Comparison of ENCODE assay signal across 17 cellular contexts in the genomic region with DNA sequence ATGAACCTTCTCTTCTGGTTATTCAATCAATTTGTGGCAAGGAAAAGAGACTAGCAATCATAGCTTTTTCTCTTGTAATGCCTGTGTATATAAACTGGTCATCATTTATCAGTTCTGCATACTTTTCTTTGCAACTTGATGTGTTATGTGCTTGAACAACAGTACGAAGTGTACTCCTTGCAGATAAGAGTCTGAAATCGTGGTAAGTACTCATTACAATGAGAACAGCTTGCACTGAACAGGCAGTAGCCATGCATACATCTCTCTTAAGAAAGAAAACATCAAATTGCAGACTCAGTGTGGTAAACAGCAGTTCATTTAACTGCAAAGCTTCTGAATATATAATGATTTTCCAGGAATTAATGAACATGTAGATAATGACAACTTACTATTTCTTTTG.
DNase-seq lines count a peak whose midpoint lies in the region; ATAC-seq and TF ChIP-seq lines count a peak whose summit lies in the region.
"Had no signal": no experiment of that assay in that cellular context is flagged by ENCODE, and none has a peak within 500 bp of the region (broad histone marks: within the 10 kb centered on the region; RNA-seq: fewer than 3 reads in every experiment).

No MANE protein-coding gene starts in this region.

- H3K9me3 ChIP-seq in right atrium auricular region (no peaks in the 10 kb centered on the region), neural progenitor cell (ENCODE audit: low read depth) (no peaks in the 10 kb centered on the region)
- H3K9me3 ChIP-seq: BLaER1 had no signal

- H3K27ac ChIP-seq in right atrium auricular region (peak overlapping the region in 1 of 2 donors; percentile 24), neural progenitor cell (no peak overlapping the region)
- H3K27ac ChIP-seq: BLaER1, HL-60 had no signal

- DNase-seq in Right ventricle myocardium superior (no peak), right atrium auricular region (ENCODE audit: low spot score) (no peak), left ventricle myocardium superior (no peak), neural progenitor cell (ENCODE audit: low spot score) (no peak), chondrocyte (ENCODE audit: low spot score) (no peak), iPS-NIHi11 (ENCODE audit: low spot score) (no peak)
- DNase-seq in activated CD4-positive, alpha-beta memory T cell treated with anti-CD3 and anti-CD28 coated beads for 36 hours, result no peak
- DNase-seq: 8988T; AML-193; Calu3; CD8-positive, alpha-beta memory T cell; DMS79; HCEC 1CT; HFFc6 had no signal

- intact Hi-C loops in Right ventricle myocardium superior (cut with DNase I), result no loop called here
- intact Hi-C loops in left ventricle myocardium superior (cut with micrococcal nuclease), result no loop called here
- intact Hi-C loops in activated CD4-positive, alpha-beta memory T cell treated with anti-CD3 and anti-CD28 coated beads for 36 hours (cut with micrococcal nuclease), result no loop called here

- H2AFZ ChIP-seq in neural progenitor cell (replicated peaks), result no peak overlapping the region

- TF ChIP-seq CTCF in right atrium auricular region (IDR thresholded peaks at IDR 0.05) (no peak), neural progenitor cell (IDR thresholded peaks at IDR 0.05) (no peak), chondrocyte (IDR thresholded peaks at IDR 0.05) (no peak)

- no peaks in the 10 kb centered on the region for H3K27me3 ChIP-seq in right atrium auricular region
- H3K27me3 ChIP-seq in neural progenitor cell, result no peaks in the 10 kb centered on the region
- H3K27me3 ChIP-seq: BLaER1 had no signal

- no peak overlapping the region for H3K4me3 Mint-ChIP-seq in neural progenitor cell
- no peak overlapping the region for H3K4me3 Mint-ChIP-seq in activated CD4-positive, alpha-beta memory T cell treated with anti-CD3 and anti-CD28 coated beads for 36 hours
- no peak overlapping the region for H3K4me3 Mint-ChIP-seq in chondrocyte (ENCODE audit: unreplicated experiment)
- H3K4me3 Mint-ChIP-seq: CD8-positive, alpha-beta memory T cell; HFFc6 had no signal

- H3K36me3 ChIP-seq in right atrium auricular region (no peaks in the 10 kb centered on the region), neural progenitor cell (no peaks in the 10 kb centered on the region)
- H3K36me3 ChIP-seq: BLaER1 had no signal

- H3K9ac ChIP-seq in neural progenitor cell, result no peak overlapping the region
- H3K9ac ChIP-seq: BLaER1 had no signal

- H3F3A ChIP-seq in neural progenitor cell (ENCODE audit: low read depth), result peaks cover 40% of the 10 kb centered on the region

- H3K36me3 Mint-ChIP-seq in neural progenitor cell, result peaks cover 27% of the 10 kb centered on the region
- H3K36me3 Mint-ChIP-seq in activated CD4-positive, alpha-beta memory T cell treated with anti-CD3 and anti-CD28 coated beads for 36 hours, result no peaks in the 10 kb centered on the region
- H3K36me3 Mint-ChIP-seq in chondrocyte (ENCODE audit: low read depth), result peaks cover 2% of the 10 kb centered on the region
- H3K36me3 Mint-ChIP-seq: CD8-positive, alpha-beta memory T cell had no signal

- H3K9me3 Mint-ChIP-seq in neural progenitor cell (no peaks in the 10 kb centered on the region), chondrocyte (ENCODE audit: low read depth) (no peaks in the 10 kb centered on the region)
- no peaks in the 10 kb centered on the region for H3K9me3 Mint-ChIP-seq in activated CD4-positive, alpha-beta memory T cell treated with anti-CD3 and anti-CD28 coated beads for 36 hours
- H3K9me3 Mint-ChIP-seq: HFFc6 had no signal

- peaks cover 100% of the 10 kb centered on the region for H3K79me2 ChIP-seq in neural progenitor cell (ENCODE audit: low read depth)

- peak overlapping the region; percentile 19 for H3K4me2 ChIP-seq in neural progenitor cell
- H3K4me2 ChIP-seq: BLaER1 had no signal

- H3K4me3 ChIP-seq in right atrium auricular region (no peak overlapping the region), neural progenitor cell (no peak overlapping the region)
- H3K4me3 ChIP-seq: BLaER1, GM12878 had no signal

- peaks cover 100% of the 10 kb centered on the region for H4K20me1 ChIP-seq in neural progenitor cell (ENCODE audit: low read depth)
- H4K20me1 ChIP-seq: BLaER1 had no signal

- H3K4me1 Mint-ChIP-seq in neural progenitor cell (peaks cover 41% of the 10 kb centered on the region), chondrocyte (ENCODE audit: low read depth) (no peaks in the 10 kb centered on the region)
- H3K4me1 Mint-ChIP-seq in activated CD4-positive, alpha-beta memory T cell treated with anti-CD3 and anti-CD28 coated beads for 36 hours (ENCODE audit: low read depth), result no peaks in the 10 kb centered on the region
- H3K4me1 Mint-ChIP-seq: CD8-positive, alpha-beta memory T cell had no signal

- H3K4me1 ChIP-seq in right atrium auricular region (peaks cover 0 to 13% of the 10 kb centered on the region in 2 donors), neural progenitor cell (peaks cover 68% of the 10 kb centered on the region)
- H3K4me1 ChIP-seq: BLaER1 had no signal

- POLR2A ChIA-PET in activated CD4-positive, alpha-beta memory T cell treated with anti-CD3 and anti-CD28 coated beads for 36 hours (lab: Charles Lee), result no interaction called here

- CTCF ChIA-PET in activated CD4-positive, alpha-beta memory T cell treated with anti-CD3 and anti-CD28 coated beads for 36 hours (lab: Charles Lee), result no interaction called here

- H3K27ac Mint-ChIP-seq in neural progenitor cell, result no peak overlapping the region
- H3K27ac Mint-ChIP-seq in activated CD4-positive, alpha-beta memory T cell treated with anti-CD3 and anti-CD28 coated beads for 36 hours, result no peak overlapping the region
- no peak overlapping the region for H3K27ac Mint-ChIP-seq in chondrocyte (ENCODE audit: unreplicated experiment)
- H3K27ac Mint-ChIP-seq: CD8-positive, alpha-beta memory T cell; HFFc6 had no signal

- ATAC-seq in Right ventricle myocardium superior (ENCODE audit: poor library complexity) (peak; percentile 64), left ventricle myocardium superior (peak; percentile 66)
- ATAC-seq: GM12878 had no signal

- peaks cover 2% of the 10 kb centered on the region for H3K27me3 Mint-ChIP-seq in neural progenitor cell (ENCODE audit: insufficient read depth, low read depth)
- H3K27me3 Mint-ChIP-seq in activated CD4-positive, alpha-beta memory T cell treated with anti-CD3 and anti-CD28 coated beads for 36 hours, result peaks cover 3% of the 10 kb centered on the region
- peaks cover 11% of the 10 kb centered on the region for H3K27me3 Mint-ChIP-seq in chondrocyte (ENCODE audit: low read depth)
